ENCODE assay signal across 8 cellular contexts in genomic region chr7:129122751-129123516, GRCh38. TPM values are rescaled to one million over a fixed set of nuclear protein-coding genes. Genes with fewer than 3 reads are reported as not detected.
DNase-seq lines count a peak whose midpoint lies in the region; ATAC-seq and TF ChIP-seq lines count a peak whose summit lies in the region.

No MANE protein-coding gene starts in this region.

- no peak for TF ChIP-seq CTCF in WTC11 (IDR thresholded peaks at IDR 0.05)

- peaks cover 4% of the 10 kb centered on the region for H3K36me3 Mint-ChIP-seq in CD4-positive, CD25-positive, alpha-beta regulatory T cell
- H3K36me3 Mint-ChIP-seq in activated naive CD8-positive, alpha-beta T cell treated with anti-CD3 and anti-CD28 coated beads for 36 hours: peaks cover 5% of the 10 kb centered on the region
- peaks cover 26% of the 10 kb centered on the region for H3K36me3 Mint-ChIP-seq in WTC11

- H3K27ac Mint-ChIP-seq in CD4-positive, CD25-positive, alpha-beta regulatory T cell: peak overlapping the region in 1 of 3 donors; percentile 26
- peak overlapping the region; percentile 25 for H3K27ac Mint-ChIP-seq in activated naive CD8-positive, alpha-beta T cell treated with anti-CD3 and anti-CD28 coated beads for 36 hours
- peak overlapping the region; percentile 19 to 85 for H3K27ac Mint-ChIP-seq in stimulated activated naive CD8-positive, alpha-beta T cell treated with anti-CD3 and anti-CD28 coated beads, Interleukin-15, amount 100 ng/mL, for 72 hours
- no peak overlapping the region for H3K27ac Mint-ChIP-seq in WTC11

- POLR2A ChIA-PET in WTC11 (lab: Charles Lee): no interaction called here

- H3K36me3 ChIP-seq in CD4-positive, CD25-positive, alpha-beta regulatory T cell (ENCODE audit: control insufficient read depth, insufficient read depth, low read length): no peaks in the 10 kb centered on the region

- CTCF ChIA-PET in WTC11 (lab: Charles Lee): no interaction called here

- peaks cover 31% of the 10 kb centered on the region for H3K27me3 Mint-ChIP-seq in CD4-positive, CD25-positive, alpha-beta regulatory T cell
- no peaks in the 10 kb centered on the region for H3K27me3 Mint-ChIP-seq in activated naive CD8-positive, alpha-beta T cell treated with anti-CD3 and anti-CD28 coated beads for 36 hours
- no peaks in the 10 kb centered on the region for H3K27me3 Mint-ChIP-seq in stimulated activated naive CD8-positive, alpha-beta T cell treated with anti-CD3 and anti-CD28 coated beads, Interleukin-15, amount 100 ng/mL, for 72 hours
- peaks cover 28% of the 10 kb centered on the region for H3K27me3 Mint-ChIP-seq in WTC11 (ENCODE audit: low read depth)

- H3K27me3 ChIP-seq in CD4-positive, CD25-positive, alpha-beta regulatory T cell (ENCODE audit: control insufficient read depth, insufficient read depth, low read length): peaks cover 9% of the 10 kb centered on the region

- H3K4me1 ChIP-seq in CD4-positive, CD25-positive, alpha-beta regulatory T cell (ENCODE audit: control insufficient read depth, insufficient read depth, low read length, poor library complexity, severe bottlenecking): peaks cover 5% of the 10 kb centered on the region

- H3K4me3 ChIP-seq in CD4-positive, CD25-positive, alpha-beta regulatory T cell (ENCODE audit: low read depth, low read length): no peak overlapping the region

- DNase-seq in CD4-positive, CD25-positive, alpha-beta regulatory T cell: peak in 1 of 3 donors; percentile 29
- DNase-seq in activated naive CD8-positive, alpha-beta T cell treated with anti-CD3 and anti-CD28 coated beads for 36 hours: peak; percentile 39
- peak; percentile 48 to 80 for DNase-seq in stimulated activated naive CD8-positive, alpha-beta T cell treated with anti-CD3 and anti-CD28 coated beads, Interleukin-15, amount 100 ng/mL, for 72 hours
- no peak for DNase-seq in NCI-H1694 (lab: John Stamatoyannopoulos, UW)
- DNase-seq in HPDE6-E6E7 (ENCODE audit: extremely low spot score): no peak
- DNase-seq in WTC11 (ENCODE audit: low spot score): no peak

- H3K4me3 Mint-ChIP-seq in CD4-positive, CD25-positive, alpha-beta regulatory T cell: no peak overlapping the region
- no peak overlapping the region for H3K4me3 Mint-ChIP-seq in activated naive CD8-positive, alpha-beta T cell treated with anti-CD3 and anti-CD28 coated beads for 36 hours
- H3K4me3 Mint-ChIP-seq in stimulated activated naive CD8-positive, alpha-beta T cell treated with anti-CD3 and anti-CD28 coated beads, Interleukin-15, amount 100 ng/mL, for 72 hours: peak overlapping the region; percentile 53 to 63
- no peak overlapping the region for H3K4me3 Mint-ChIP-seq in WTC11

- H3K4me1 Mint-ChIP-seq in CD4-positive, CD25-positive, alpha-beta regulatory T cell: peaks cover 0 to 2% (median 0%) of the 10 kb centered on the region in 4 donors
- H3K4me1 Mint-ChIP-seq in activated naive CD8-positive, alpha-beta T cell treated with anti-CD3 and anti-CD28 coated beads for 36 hours: peaks cover 19% of the 10 kb centered on the region
- H3K4me1 Mint-ChIP-seq in stimulated activated naive CD8-positive, alpha-beta T cell treated with anti-CD3 and anti-CD28 coated beads, Interleukin-15, amount 100 ng/mL, for 72 hours: peaks cover 22% of the 10 kb centered on the region
- H3K4me1 Mint-ChIP-seq in WTC11: no peaks in the 10 kb centered on the region

- H3K27ac ChIP-seq in CD4-positive, CD25-positive, alpha-beta regulatory T cell (ENCODE audit: insufficient read depth, low read length, poor library complexity, severe bottlenecking): no peak overlapping the region

- peak; percentile 28 to 70 for ATAC-seq in CD4-positive, CD25-positive, alpha-beta regulatory T cell (ENCODE audit: low read depth in 2 of 2)
- peak; percentile 63 for ATAC-seq in GM19463 (IDR thresholded peaks at IDR 0.05; ENCODE audit: unreplicated experiment)
- peak; percentile 45 for ATAC-seq in HG03457 (IDR thresholded peaks at IDR 0.05; ENCODE audit: unreplicated experiment)
- ATAC-seq in stimulated activated naive CD8-positive, alpha-beta T cell treated with anti-CD3 and anti-CD28 coated beads, Interleukin-15, amount 100 ng/mL, for 72 hours: peak; percentile 91
- ATAC-seq in WTC11: no peak

- H3K9me3 ChIP-seq in CD4-positive, CD25-positive, alpha-beta regulatory T cell (ENCODE audit: control insufficient read depth in 2 of 2, low read length in 2 of 2): no peaks in the 10 kb centered on the region

- peaks cover 0 to 13% (median 1%) of the 10 kb centered on the region in 7 donors for H3K9me3 Mint-ChIP-seq in CD4-positive, CD25-positive, alpha-beta regulatory T cell
- H3K9me3 Mint-ChIP-seq in activated naive CD8-positive, alpha-beta T cell treated with anti-CD3 and anti-CD28 coated beads for 36 hours: peaks cover 12% of the 10 kb centered on the region
- peaks cover 17 to 21% of the 10 kb centered on the region in 2 donors for H3K9me3 Mint-ChIP-seq in stimulated activated naive CD8-positive, alpha-beta T cell treated with anti-CD3 and anti-CD28 coated beads, Interleukin-15, amount 100 ng/mL, for 72 hours
- H3K9me3 Mint-ChIP-seq in WTC11: peaks cover 41% of the 10 kb centered on the region

TF ChIP-seq in WTC11, 78 proteins besides CTCF, POLR2A, EP300 and RAD21 (continues in another document):
- TF ChIP-seq E2F1 (CRISPR knock-in tag; IDR thresholded peaks at IDR 0.05) (no peak), CBFB (CRISPR knock-in tag; IDR thresholded peaks at IDR 0.05; ENCODE audit: low read depth) (no peak), ZNF121 (CRISPR knock-in tag; IDR thresholded peaks at IDR 0.05) (no peak), ZNF512 (CRISPR knock-in tag; IDR thresholded peaks at IDR 0.05; ENCODE audit: borderline replicate concordance) (no peak), GRHL2 (CRISPR knock-in tag; IDR thresholded peaks at IDR 0.05; ENCODE audit: insufficient replicate concordance, severe bottlenecking) (no peak), ETV6 (CRISPR knock-in tag; IDR thresholded peaks at IDR 0.05) (no peak), FOXJ3 (CRISPR knock-in tag; IDR thresholded peaks at IDR 0.05; ENCODE audit: borderline replicate concordance) (no peak), ZBTB21 (CRISPR knock-in tag; IDR thresholded peaks at IDR 0.05; ENCODE audit: borderline replicate concordance) (no peak), CDX4 (CRISPR knock-in tag; IDR thresholded peaks at IDR 0.05; ENCODE audit: borderline replicate concordance) (no peak), USF2 (CRISPR knock-in tag; IDR thresholded peaks at IDR 0.05) (no peak), EMX1 (CRISPR knock-in tag; IDR thresholded peaks at IDR 0.05) (no peak), MXD4 (CRISPR knock-in tag; IDR thresholded peaks at IDR 0.05; ENCODE audit: borderline replicate concordance) (no peak), PREB (CRISPR knock-in tag; IDR thresholded peaks at IDR 0.05; ENCODE audit: borderline replicate concordance) (no peak), KAT7 (CRISPR knock-in tag; IDR thresholded peaks at IDR 0.05; ENCODE audit: borderline replicate concordance) (no peak), FOXP1 (CRISPR knock-in tag; IDR thresholded peaks at IDR 0.05; ENCODE audit: borderline replicate concordance) (no peak), NR1H2 (CRISPR knock-in tag; IDR thresholded peaks at IDR 0.05) (no peak)

RNA-seq across cellular contexts. Expression of gene TSPAN33, which starts 21.6 kb away (rescaled TPM):
- total RNA-seq in CD4-positive, CD25-positive, alpha-beta regulatory T cell: 4.5 TPM
- polyA plus RNA-seq in CD4-positive, CD25-positive, alpha-beta regulatory T cell: 1 to 10 TPM in 3 of 4 donors, under 1 TPM in 1; 0.96 to 3.2 (median 2.2) TPM
- total RNA-seq in activated naive CD8-positive, alpha-beta T cell treated with anti-CD3 and anti-CD28 coated beads for 36 hours: 10 to 100 TPM; 18.7 to 19.5 TPM
- total RNA-seq in WTC11 (2021): 30.0 to 42.9 TPM (median 39.8 TPM) in 3 replicates

Comparison
In these comparisons a context has a peak if more than half of its experiments do, and no peak if none do; other contexts are left out.
1. DNase-seq: peak in activated naive CD8-positive, alpha-beta T cell treated with anti-CD3 and anti-CD28 coated beads for 36 hours (single experiment) and stimulated activated naive CD8-positive, alpha-beta T cell treated with anti-CD3 and anti-CD28 coated beads, Interleukin-15, amount 100 ng/mL, for 72 hours (2 of 2); none in NCI-H1694 (single experiment), HPDE6-E6E7 (single experiment) and WTC11 (single experiment).
2. H3K4me3 Mint-ChIP-seq: peak in stimulated activated naive CD8-positive, alpha-beta T cell treated with anti-CD3 and anti-CD28 coated beads, Interleukin-15, amount 100 ng/mL, for 72 hours (2 of 2); none in CD4-positive, CD25-positive, alpha-beta regulatory T cell (0 of 4), activated naive CD8-positive, alpha-beta T cell treated with anti-CD3 and anti-CD28 coated beads for 36 hours (single experiment) and WTC11 (single experiment).